ENCODE assay signal across 24 cellular contexts in the genomic region with DNA sequence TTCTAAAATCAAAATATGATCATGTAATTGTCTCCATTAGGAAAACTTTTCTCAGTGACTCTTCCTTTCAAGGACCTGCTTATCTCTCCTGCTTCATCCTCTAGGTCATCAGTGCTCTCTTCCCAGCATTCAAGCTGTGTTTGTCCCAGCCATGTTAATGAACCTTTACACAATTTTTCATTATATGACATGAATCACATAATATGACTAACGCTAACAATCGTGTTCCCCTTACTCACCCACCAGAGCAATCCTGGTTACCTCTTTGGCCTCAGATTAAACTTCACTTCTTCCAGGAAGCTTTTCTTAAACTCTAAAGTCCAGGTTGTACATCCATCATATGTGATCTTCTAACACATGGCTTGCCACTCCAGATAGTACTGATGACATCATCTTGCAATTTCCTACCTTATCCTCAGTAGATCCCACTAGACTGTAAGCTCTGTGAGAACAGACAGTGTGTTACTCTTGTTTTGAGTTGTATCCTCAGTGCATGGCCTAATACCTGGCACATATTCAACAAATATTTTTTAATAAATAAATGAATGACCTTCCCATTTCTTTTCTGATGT.
"Had no signal": no experiment of that assay in that cellular context is flagged by ENCODE, and none has a peak within 500 bp of the region (broad histone marks: within the 10 kb centered on the region; RNA-seq: fewer than 3 reads in every experiment).

No MANE protein-coding gene starts in this region.

- ATAC-seq: activated CD4-positive, alpha-beta T cell treated with anti-CD3 and anti-CD28 coated beads for 36 hours; activated T-helper 17 cell treated with anti-CD3 and anti-CD28 coated beads, Interleukin-2, amount 50 U/mL, for 72 hours; T-cell had no signal

- DNase-seq: activated CD4-positive, alpha-beta memory T cell treated with anti-CD3 and anti-CD28 coated beads, Interleukin-2, amount 10 ng/mL, durations not matched to agents 7 days and 5 days; activated CD4-positive, alpha-beta T cell treated with anti-CD3 and anti-CD28 coated beads for 36 hours; activated CD4-positive, alpha-beta T cell treated with anti-CD3 and anti-CD28 coated beads, Interleukin-2, amount 50 U/mL, for 1 hour; activated CD4-positive, CD25-positive, alpha-beta regulatory T cell; activated gamma-delta T cell; activated naive CD4-positive, alpha-beta T cell treated with anti-CD3 and anti-CD28 coated beads for 36 hours; activated T-cell treated with anti-CD3 and anti-CD28 coated beads for 4 hours; activated T-cell treated with anti-CD3 and anti-CD28 coated beads, Interleukin-2, amount 50 U/mL, for 48 hours; central memory CD4-positive, alpha-beta T cell; Kasumi-1; KBM-7; NCI-H1048; NCI-H146; NCI-H187 treated with DMSO at 0.1 percent for 48 hours; NCI-H2081 treated with DMSO at 0.1 percent for 48 hours; NCI-H526; NCI-H774; SIG-M5; T-cell; T-helper 2 cell; T1000 had no signal

- H3K27ac ChIP-seq: VCaP had no signal

- FAIRE-seq: TTC549 had no signal
